In genomic region chr10:80524190-80524589, GRCh38 we compare ENCODE assay signal across 17 cellular contexts. TPM values are rescaled to one million over a fixed set of nuclear protein-coding genes. Genes with fewer than 3 reads are reported as not detected.
DNase-seq lines count a peak whose midpoint lies in the region; ATAC-seq, FAIRE-seq and TF ChIP-seq lines count a peak whose summit lies in the region.
"Had no signal": no experiment of that assay in that cellular context is flagged by ENCODE, and none has a peak within 500 bp of the region (broad histone marks: within the 10 kb centered on the region; RNA-seq: fewer than 3 reads in every experiment).

No MANE protein-coding gene starts in this region.

- BruUV-seq in HepG2 (replicated peaks; lab: Mats Ljungman, UMichigan), result no TSS peak

- H3K4me2 ChIP-seq in A549 (no peak overlapping the region), HepG2 (ENCODE audit: low read depth, low read length) (no peak overlapping the region)

- CTCF ChIA-PET in A549 (lab: Yijun Ruan, JAX) (interaction anchor here (1.3 to 3.9 kb wide), 2 partner anchors 12 to 80 kb away, joined by 6 to 11 read pairs; no protein-coding TSS in a partner anchor), HepG2 (lab: Yijun Ruan, JAX; ENCODE audit: low intra/inter-chr PET ratio, low total read pairs) (no interaction called here)
- CTCF ChIA-PET in CD8-positive, alpha-beta memory T cell (lab: Charles Lee), result interaction anchor here (1.2 kb wide), 2 partner anchors 8 to 12 kb away, joined by 3 to 4 read pairs; no protein-coding TSS in a partner anchor

- H3K4me3 ChIP-seq in A549 (no peak overlapping the region), adipocyte (ENCODE audit: low read length) (no peak overlapping the region), HepG2 (replicated peaks in 1 of 3; ENCODE audit: insufficient read depth in 1 of 3, low read depth in 2 of 3, low read length in 3 of 3) (no peak overlapping the region)
- H3K4me3 ChIP-seq in CD8-positive, alpha-beta memory T cell (ENCODE audit: low read length), result no peak overlapping the region
- H3K4me3 ChIP-seq: cardiac muscle cell, suprapubic skin had no signal

- no peaks in the 10 kb centered on the region for H3K27me3 Mint-ChIP-seq in CD8-positive, alpha-beta memory T cell

- H3K27ac Mint-ChIP-seq in CD8-positive, alpha-beta memory T cell, result peak overlapping the region in 7 of 8 donors; percentile 34 to 85 (median 63)
- H3K27ac Mint-ChIP-seq: HFFc6 had no signal

- H3K9me3 ChIP-seq in A549 (no peaks in the 10 kb centered on the region), adipocyte (ENCODE audit: control insufficient read depth, low read length) (no peaks in the 10 kb centered on the region), HepG2 (ENCODE audit: low read length) (no peaks in the 10 kb centered on the region)
- no peaks in the 10 kb centered on the region for H3K9me3 ChIP-seq in CD8-positive, alpha-beta memory T cell (ENCODE audit: low read length)
- H3K9me3 ChIP-seq: suprapubic skin had no signal

- TF ChIP-seq RAD21 in A549 (conservative IDR thresholded peaks at IDR 0.05 in 1 of 2, IDR thresholded peaks at IDR 0.05 in 1 of 2) (no peak), HepG2 (CRISPR knock-in tag; IDR thresholded peaks at IDR 0.05) (no peak)

- in situ Hi-C loops in HepG2 (cut with HindIII; ENCODE audit: extremely low pct_ligation_motif_present, low pct_unique_long_range_greater_than_20kb), result loop anchor here (25.0 kb wide), 1 partner anchor 262 kb away; no protein-coding TSS in a partner anchor

- peak overlapping the region; percentile 58 to 80 for H3K27ac ChIP-seq in A549
- no peak overlapping the region for H3K27ac ChIP-seq in CD8-positive, alpha-beta memory T cell (ENCODE audit: low read depth, low read length)
- H3K27ac ChIP-seq in HepG2 (ENCODE audit: extremely low read length, insufficient read depth, low read length), result no peak overlapping the region
- H3K27ac ChIP-seq: cardiac muscle cell, suprapubic skin had no signal

- POLR2A ChIA-PET in A549 (lab: Yijun Ruan, JAX) (no interaction called here), HepG2 (lab: Yijun Ruan, JAX) (no interaction called here)
- POLR2A ChIA-PET in CD8-positive, alpha-beta memory T cell (lab: Charles Lee), result interaction anchor here (0.6 kb wide), 1 partner anchor 31 kb away, joined by 3 read pairs; no protein-coding TSS in a partner anchor

- no peak overlapping the region for H2AFZ ChIP-seq in HepG2 (ENCODE audit: low read length)

- DNase-seq in A549 (ENCODE audit: low read depth in 1 of 2, low spot score in 1 of 2) (no peak), adipocyte (ENCODE audit: low read depth) (no peak), HepG2 (ENCODE audit: low spot score) (no peak), DMS53 treated with DMSO at 0.1 percent for 48 hours (lab: John Stamatoyannopoulos, UW; ENCODE audit: unreplicated experiment) (no peak)
- no peak for DNase-seq in CD8-positive, alpha-beta memory T cell
- DNase-seq in stimulated activated CD4-positive, alpha-beta T cell treated with anti-CD3 and anti-CD28 coated beads, Interleukin-1b, Interleukin-23, amount 100 ng/mL, for 48 hours, result no peak
- DNase-seq: activated effector memory CD4-positive, alpha-beta T cell treated with anti-CD3 and anti-CD28 coated beads, Interleukin-2, amount 50 U/mL, for 16 hours; DMS79 treated with DMSO at 0.1 percent for 48 hours; HFFc6; Kasumi-1; NCI-H1694 treated with DMSO at 0.1 percent for 48 hours; NCI-H526 had no signal

- no peak for TF ChIP-seq EP300 in A549 (IDR thresholded peaks at IDR 0.05)
- no peak for TF ChIP-seq EP300 in HepG2 (IDR thresholded peaks at IDR 0.05; ENCODE audit: low read depth in 2 of 2, low read length in 2 of 2)
- TF ChIP-seq EP300 in HepG2 (CRISPR knock-in tag; IDR thresholded peaks at IDR 0.05; ENCODE audit: borderline replicate concordance), result no peak

- 0 out of 2 replicates have a peak, but pooled peaks cover 2% of the 10 kb centered on the region for H4K20me1 ChIP-seq in HepG2 (ENCODE audit: insufficient read depth, low read length)

- no peaks in the 10 kb centered on the region for H3K79me2 ChIP-seq in HepG2 (ENCODE audit: insufficient read depth, low read length)

- intact Hi-C loops in HepG2 (cut with micrococcal nuclease; ENCODE audit: unreplicated experiment), result no loop called here

- peak overlapping the region; percentile 42 for H3K9ac ChIP-seq in adipocyte (ENCODE audit: low read length)
- no peak overlapping the region for H3K9ac ChIP-seq in HepG2 (ENCODE audit: insufficient read depth, low read depth, low read length)

- TF ChIP-seq POLR2A in A549 (IDR thresholded peaks at IDR 0.05; ENCODE audit: low read length) (no peak; the same call in 1 of the 2 replicates), HepG2 (IDR thresholded peaks at IDR 0.05; ENCODE audit: insufficient read depth in 1 of 2, low read depth in 2 of 2, low read length in 2 of 2) (no peak)

- FAIRE-seq in A549 (lab: Jason Lieb, UNC) (no peak), HepG2 (lab: Jason Lieb, UNC) (no peak)
- FAIRE-seq: RCC 7860 had no signal

- no peaks in the 10 kb centered on the region for H3K9me3 Mint-ChIP-seq in CD8-positive, alpha-beta memory T cell
- H3K9me3 Mint-ChIP-seq: HFFc6 had no signal

- ATAC-seq in A549 (peak; percentile 12 to 31; a peak in 5 of 6 replicates), HepG2 (peak; percentile 50), HG03097 (IDR thresholded peaks at IDR 0.05; ENCODE audit: low FRiP score, unreplicated experiment) (no peak), HG03280 (IDR thresholded peaks at IDR 0.05; ENCODE audit: unreplicated experiment) (no peak)

- H3K4me1 ChIP-seq in A549 (peaks cover 71% of the 10 kb centered on the region), adipocyte (ENCODE audit: control insufficient read depth, insufficient read depth, low read length) (peaks cover 17% of the 10 kb centered on the region), HepG2 (ENCODE audit: insufficient read depth, low read length) (peaks cover 15% of the 10 kb centered on the region)
- peaks cover 58% of the 10 kb centered on the region for H3K4me1 ChIP-seq in CD8-positive, alpha-beta memory T cell (ENCODE audit: insufficient read depth, low read length)

- no peak overlapping the region for H3K4me3 Mint-ChIP-seq in CD8-positive, alpha-beta memory T cell
- H3K4me3 Mint-ChIP-seq: HFFc6 had no signal

- peaks cover 0 to 38% (median 0%) of the 10 kb centered on the region in 3 donors for H3K36me3 Mint-ChIP-seq in CD8-positive, alpha-beta memory T cell

- whole genome bisulfite sequencing in A549 (ENCODE audit: missing lambda C conversion rate), result 82% methylated on average over 8 of the region's 8 CpGs
- WGBS in HepG2 (ENCODE audit: low lambda C conversion rate), result 73% methylated on average over 7 of the region's 8 CpGs

- peaks cover 46 to 71% (median 69%) of the 10 kb centered on the region in 3 donors for H3K4me1 Mint-ChIP-seq in CD8-positive, alpha-beta memory T cell

- H3K27me3 ChIP-seq in CD8-positive, alpha-beta memory T cell (ENCODE audit: insufficient read depth, low read length, poor library complexity, severe bottlenecking), result no peaks in the 10 kb centered on the region
- H3K27me3 ChIP-seq in adipocyte (replicated peaks; ENCODE audit: control insufficient read depth, insufficient read depth, low read length) (no peaks in the 10 kb centered on the region), HepG2 (ENCODE audit: control insufficient read depth in 1 of 2, insufficient read depth in 2 of 2, low read length in 2 of 2) (no peaks in the 10 kb centered on the region; a peak in 2 of 5 replicates)
- H3K27me3 ChIP-seq: cardiac muscle cell, suprapubic skin had no signal

- TF ChIP-seq CTCF in A549 (IDR thresholded peaks at IDR 0.05), result no peak
- TF ChIP-seq CTCF in HepG2 (CRISPR knock-in tag; IDR thresholded peaks at IDR 0.05), result no peak

- H3K36me3 ChIP-seq in CD8-positive, alpha-beta memory T cell (ENCODE audit: insufficient read depth, low read length), result no peaks in the 10 kb centered on the region
- H3K36me3 ChIP-seq in adipocyte (ENCODE audit: control insufficient read depth, insufficient read depth, low read length, severe bottlenecking) (peaks cover 23% of the 10 kb centered on the region), HepG2 (replicated peaks in 1 of 2; ENCODE audit: control insufficient read depth in 1 of 2, insufficient read depth in 2 of 2, low read length in 2 of 2) (peaks cover 0 to 9% of the 10 kb centered on the region in 2 experiments; a peak in 1 of 5 replicates)
- H3K36me3 ChIP-seq: cardiac muscle cell had no signal

TF ChIP-seq in A549, 52 proteins besides CTCF, POLR2A, EP300 and RAD21 (continues in another document):
- TF ChIP-seq RFX5 (IDR thresholded peaks at IDR 0.05), result no peak

RNA-seq across cellular contexts. Expression of gene SH2D4B, which starts 13.5 kb away (rescaled TPM):
- polyA plus RNA-seq in A549 (2011; rRNA removed), result 0.01 and 0.04 TPM in 2 replicates
- polyA plus RNA-seq in A549 (2012; cell fraction: cytosol; rRNA removed), result 0.01 TPM in 1 of 2 replicates, not detected in the other
- polyA plus RNA-seq in A549 (2012; cell fraction: nucleus; rRNA removed), result 0.02 and 0.04 TPM in 2 replicates
- polyA plus RNA-seq in A549 (2017; fragmentation: RNase III; extraction: RNeasy Plus Mini Kit Qiagen cat#74134 plus additional on column Dnase treatment), result 0.03 to 0.12 TPM (median 0.03 TPM) in 3 replicates
- 0.10 and 0.25 TPM in 2 replicates for polyA minus RNA-seq in A549 (2011; rRNA and poly(A)+ RNA removed)
- under 1 TPM; 0.11 to 0.13 TPM for total RNA-seq in CD8-positive, alpha-beta memory T cell
- polyA plus RNA-seq in CD8-positive, alpha-beta memory T cell, result not detected
- not detected in 2 replicates for total RNA-seq in HepG2 (2016; rRNA removed; fragmentation: Illumina TruSeq; extraction: Trizol)
- 0.09 TPM in 1 of 2 replicates, not detected in the other for total RNA-seq in HepG2 (2016; cell fraction: cytosol; rRNA removed; fragmentation: Illumina TruSeq; extraction: Trizol; ENCODE audit: low read depth)
- total RNA-seq in HepG2 (2016; cell fraction: insoluble cytoplasmic fraction; rRNA removed; fragmentation: Illumina TruSeq; extraction: Trizol), result not detected in 2 replicates
- total RNA-seq in HepG2 (2016; cell fraction: membrane; rRNA removed; fragmentation: Illumina TruSeq; extraction: Trizol), result not detected in 2 replicates
- 0.09 TPM in 1 of 2 replicates, not detected in the other for total RNA-seq in HepG2 (2016; cell fraction: nucleus; rRNA removed; fragmentation: Illumina TruSeq; extraction: Trizol)
- polyA plus RNA-seq in HepG2 (2011; rRNA removed), result not detected in 2 replicates
- polyA plus RNA-seq in HepG2 (2011; cell fraction: cytosol; rRNA removed), result not detected in 2 replicates
- 0.03 TPM in 1 of 2 replicates, not detected in the other for polyA plus RNA-seq in HepG2 (2011; cell fraction: nucleus; rRNA removed)
- polyA plus RNA-seq in HepG2 (2012), result not detected in 2 replicates
- polyA plus RNA-seq in HepG2 (2016; cell fraction: cytosol; fragmentation: Illumina TruSeq; extraction: Trizol; ENCODE audit: low read depth), result not detected in 2 replicates
- polyA plus RNA-seq in HepG2 (2016; cell fraction: insoluble cytoplasmic fraction; fragmentation: Illumina TruSeq; extraction: Trizol; ENCODE audit: low read depth), result not detected in 2 replicates
- not detected in 2 replicates for polyA plus RNA-seq in HepG2 (2016; cell fraction: membrane; fragmentation: Illumina TruSeq; extraction: Trizol; ENCODE audit: low read depth)
- polyA plus RNA-seq in HepG2 (2016; cell fraction: nucleus; fragmentation: Illumina TruSeq; extraction: Trizol; ENCODE audit: insufficient read depth, low read depth), result not detected in 2 replicates
- polyA minus RNA-seq in HepG2 (2011; rRNA and poly(A)+ RNA removed; ENCODE audit: low replicate concordance), result 0.04 and 0.12 TPM in 2 replicates
- not detected in 2 replicates for polyA minus RNA-seq in HepG2 (2011; cell fraction: cytosol; rRNA and poly(A)+ RNA removed)
- not detected in 2 replicates for polyA minus RNA-seq in HepG2 (2011; cell fraction: nucleus; rRNA and poly(A)+ RNA removed)
- total RNA-seq: cardiac muscle cell, HFFc6 had no signal
- polyA plus RNA-seq: cardiac muscle cell had no signal

Comparison
In these comparisons a context has a peak if more than half of its experiments do, and no peak if none do; other contexts are left out.
1. ATAC-seq: peak in A549 (2 of 2) and HepG2 (single experiment); none in HG03097 (single experiment) and HG03280 (single experiment).
2. H3K27ac ChIP-seq: peak in A549 (2 of 2); none in CD8-positive, alpha-beta memory T cell (single experiment) and HepG2 (single experiment).
3. Of the 38 proteins assayed by ChIP-seq in both HepG2 and A549: peak only in HepG2: none; only in A549: POLR2AphosphoS2; in both: none; in neither: 36; mixed calls (peak in some experiments, not most) for 1.